Comparison of ENCODE assay signal across 7 cellular contexts in genomic region chr7:83161851-83162401, GRCh38. TPM values are rescaled to one million over a fixed set of nuclear protein-coding genes. Genes with fewer than 3 reads are reported as not detected.
DNase-seq lines count a peak whose midpoint lies in the region; ATAC-seq lines count a peak whose summit lies in the region.

No MANE protein-coding gene starts in this region.

- no peaks in the 10 kb centered on the region for H3K36me3 ChIP-seq in MG63
- H3K36me3 ChIP-seq in muscle layer of colon (ENCODE audit: insufficient read depth, low read length) = no peaks in the 10 kb centered on the region

- peak; percentile 23 for ATAC-seq in GM19324 (IDR thresholded peaks at IDR 0.05; ENCODE audit: low FRiP score, unreplicated experiment)
- no peak for ATAC-seq in GM19452 (IDR thresholded peaks at IDR 0.05; ENCODE audit: unreplicated experiment)
- no peak for ATAC-seq in GM21367 (IDR thresholded peaks at IDR 0.05; ENCODE audit: unreplicated experiment)

- no peak overlapping the region for H3K27ac ChIP-seq in muscle layer of colon (ENCODE audit: low read depth, low read length)

- H3K27me3 ChIP-seq in MG63 = peaks cover 3% of the 10 kb centered on the region; the same call in 1 of the 2 replicates
- peaks cover 0 to 5% of the 10 kb centered on the region in 2 donors for H3K27me3 ChIP-seq in muscle layer of colon (ENCODE audit: control insufficient read depth in 1 of 2, insufficient read depth in 2 of 2, low read length in 2 of 2)

- no peak overlapping the region for H3K9ac ChIP-seq in muscle layer of colon (ENCODE audit: low read length)

- H3K4me3 ChIP-seq in MG63 = peak overlapping the region; percentile 43; the same call in 1 of the 2 replicates
- H3K4me3 ChIP-seq in muscle layer of colon (ENCODE audit: low read depth in 1 of 2, low read length in 2 of 2) = peak overlapping the region; percentile 38 to 57

- no peak for DNase-seq in MG63
- DNase-seq in cerebellar cortex (ENCODE audit: low spot score) = peak; percentile 70
- no peak for DNase-seq in activated CD8-positive, alpha-beta memory T cell treated with anti-CD3 and anti-CD28 coated beads, Interleukin-2, amount 50 U/mL, for 4 hours

- H3K9me3 ChIP-seq in MG63 = no peaks in the 10 kb centered on the region
- H3K9me3 ChIP-seq in muscle layer of colon (ENCODE audit: low read length) = no peaks in the 10 kb centered on the region

- peaks cover 4% of the 10 kb centered on the region for H3K4me1 ChIP-seq in muscle layer of colon (ENCODE audit: insufficient read depth, low read length)

RNA-seq across cellular contexts. Expression of gene PCLO, which starts 0.8 kb away (rescaled TPM):
- not detected in 2 replicates for total RNA-seq in MG63 (2014; rRNA removed; shearing (Covaris generic); ENCODE audit: low replicate concordance)
